In genomic region chr13:42322806-42323205, GRCh38 we compare ENCODE assay signal across 9 cellular contexts.
"Had no signal": no experiment of that assay in that cellular context is flagged by ENCODE, and none has a peak within 500 bp of the region (broad histone marks: within the 10 kb centered on the region; RNA-seq: fewer than 3 reads in every experiment).

No MANE protein-coding gene starts in this region.

- ATAC-seq: GM23338, K562 had no signal

- H3K4me2 ChIP-seq: GM23338 had no signal

- DNase-seq: H9, HCEC 1CT, IMR-90, KG1 had no signal

- FAIRE-seq: H1, H54, HTR-8/SVneo, K562 had no signal

- H3K4me3 ChIP-seq: GM23338, K562 had no signal
